In genomic region chr7:77026349-77026748, GRCh38 we compare ENCODE assay signal across 4 cellular contexts. TPM values are rescaled to one million over a fixed set of nuclear protein-coding genes. Genes with fewer than 3 reads are reported as not detected.
"Had no signal": no experiment of that assay in that cellular context is flagged by ENCODE, and none has a peak within 500 bp of the region (broad histone marks: within the 10 kb centered on the region; RNA-seq: fewer than 3 reads in every experiment).

No MANE protein-coding gene starts in this region.

RNA-seq across cellular contexts. Expression of gene SPDYE17, which starts 5.8 kb away (rescaled TPM):
- total RNA-seq: LHCN-M2, M059J, MCF 10A had no signal

RNA-seq across cellular contexts. Expression of gene SPDYE18, which starts 36.0 kb away (rescaled TPM):
- total RNA-seq: NCI-H460 had no signal
